In genomic region chr9:109046346-109046745, GRCh38 we compare ENCODE assay signal across 18 cellular contexts. TPM values are rescaled to one million over a fixed set of nuclear protein-coding genes. Genes with fewer than 3 reads are reported as not detected.
DNase-seq lines count a peak whose midpoint lies in the region; ATAC-seq and TF ChIP-seq lines count a peak whose summit lies in the region.
"Had no signal": no experiment of that assay in that cellular context is flagged by ENCODE, and none has a peak within 500 bp of the region (broad histone marks: within the 10 kb centered on the region; RNA-seq: fewer than 3 reads in every experiment).

No MANE protein-coding gene starts in this region.

- no peak overlapping the region for H3K27ac ChIP-seq in heart right ventricle

- H3K27ac Mint-ChIP-seq in activated T-cell treated with anti-CD3 and anti-CD28 coated beads, Interleukin-2, amount 50 U/mL, for 24 hours: peak overlapping the region; percentile 69
- peak overlapping the region; percentile 28 for H3K27ac Mint-ChIP-seq in activated naive CD8-positive, alpha-beta T cell
- H3K27ac Mint-ChIP-seq in activated naive CD8-positive, alpha-beta T cell treated with anti-CD3 and anti-CD28 coated beads, Interleukin-2, amount 50 U/mL, for 24 hours: no peak overlapping the region
- no peak overlapping the region for H3K27ac Mint-ChIP-seq in activated T-helper 17 cell treated with anti-CD3 and anti-CD28 coated beads, Interleukin-2, amount 50 U/mL, for 72 hours
- H3K27ac Mint-ChIP-seq: H9 had no signal

- H3K4me1 Mint-ChIP-seq in activated T-cell treated with anti-CD3 and anti-CD28 coated beads, Interleukin-2, amount 50 U/mL, for 24 hours (ENCODE audit: low read depth): peaks cover 15% of the 10 kb centered on the region
- H3K4me1 Mint-ChIP-seq in activated naive CD8-positive, alpha-beta T cell (ENCODE audit: low read depth): peaks cover 13% of the 10 kb centered on the region
- H3K4me1 Mint-ChIP-seq in activated naive CD8-positive, alpha-beta T cell treated with anti-CD3 and anti-CD28 coated beads, Interleukin-2, amount 50 U/mL, for 24 hours: peaks cover 2% of the 10 kb centered on the region
- no peaks in the 10 kb centered on the region for H3K4me1 Mint-ChIP-seq in activated T-helper 17 cell treated with anti-CD3 and anti-CD28 coated beads, Interleukin-2, amount 50 U/mL, for 72 hours
- H3K4me1 Mint-ChIP-seq: H9 had no signal

- H3K9me3 ChIP-seq in heart right ventricle: peaks cover 0 to 12% (median 0%) of the 10 kb centered on the region in 11 donors
- H3K9me3 ChIP-seq: BE2C had no signal

- H3K4me3 ChIP-seq in heart right ventricle: no peak overlapping the region

- no peak overlapping the region for H3K4me3 Mint-ChIP-seq in activated T-cell treated with anti-CD3 and anti-CD28 coated beads, Interleukin-2, amount 50 U/mL, for 24 hours
- H3K4me3 Mint-ChIP-seq in activated naive CD8-positive, alpha-beta T cell: no peak overlapping the region
- no peak overlapping the region for H3K4me3 Mint-ChIP-seq in activated naive CD8-positive, alpha-beta T cell treated with anti-CD3 and anti-CD28 coated beads, Interleukin-2, amount 50 U/mL, for 24 hours
- no peak overlapping the region for H3K4me3 Mint-ChIP-seq in activated T-helper 17 cell treated with anti-CD3 and anti-CD28 coated beads, Interleukin-2, amount 50 U/mL, for 72 hours
- H3K4me3 Mint-ChIP-seq: CD4-positive, CD25-positive, alpha-beta regulatory T cell; CD8-positive, alpha-beta memory T cell; H9 had no signal

- H3K9me3 Mint-ChIP-seq in activated T-cell treated with anti-CD3 and anti-CD28 coated beads, Interleukin-2, amount 50 U/mL, for 24 hours: peaks cover 5% of the 10 kb centered on the region
- H3K9me3 Mint-ChIP-seq in activated naive CD8-positive, alpha-beta T cell (ENCODE audit: low read depth): peaks cover 6% of the 10 kb centered on the region
- H3K9me3 Mint-ChIP-seq in activated naive CD8-positive, alpha-beta T cell treated with anti-CD3 and anti-CD28 coated beads, Interleukin-2, amount 50 U/mL, for 24 hours: peaks cover 11% of the 10 kb centered on the region
- H3K9me3 Mint-ChIP-seq in activated T-helper 17 cell treated with anti-CD3 and anti-CD28 coated beads, Interleukin-2, amount 50 U/mL, for 72 hours: peaks cover 4% of the 10 kb centered on the region
- H3K9me3 Mint-ChIP-seq: H9 had no signal

- no peaks in the 10 kb centered on the region for H3K27me3 Mint-ChIP-seq in activated T-cell treated with anti-CD3 and anti-CD28 coated beads, Interleukin-2, amount 50 U/mL, for 24 hours
- no peaks in the 10 kb centered on the region for H3K27me3 Mint-ChIP-seq in activated naive CD8-positive, alpha-beta T cell
- no peaks in the 10 kb centered on the region for H3K27me3 Mint-ChIP-seq in activated naive CD8-positive, alpha-beta T cell treated with anti-CD3 and anti-CD28 coated beads, Interleukin-2, amount 50 U/mL, for 24 hours
- H3K27me3 Mint-ChIP-seq in activated T-helper 17 cell treated with anti-CD3 and anti-CD28 coated beads, Interleukin-2, amount 50 U/mL, for 72 hours: no peaks in the 10 kb centered on the region
- H3K27me3 Mint-ChIP-seq: CD4-positive, CD25-positive, alpha-beta regulatory T cell; CD8-positive, alpha-beta memory T cell had no signal

- no peak for TF ChIP-seq CTCF in heart right ventricle (IDR thresholded peaks at IDR 0.05)

- no peak for ATAC-seq in activated naive CD8-positive, alpha-beta T cell treated with anti-CD3 and anti-CD28 coated beads, Interleukin-2, amount 50 U/mL, for 24 hours
- ATAC-seq in activated T-helper 17 cell treated with anti-CD3 and anti-CD28 coated beads, Interleukin-2, amount 50 U/mL, for 72 hours (replicated peaks): peak; percentile 31
- ATAC-seq in heart right ventricle: no peak
- ATAC-seq: HepG2 had no signal

- H3K36me3 ChIP-seq in heart right ventricle: peaks cover 0 to 94% (median 47%) of the 10 kb centered on the region in 9 donors

- 82 to 88% methylated on average over 1 of the region's 1 CpG for WGBS in heart right ventricle, 2 donors

- H3K4me1 ChIP-seq in heart right ventricle: peaks cover 0 to 1% (median 0%) of the 10 kb centered on the region in 9 donors
- H3K4me1 ChIP-seq: BE2C had no signal

- no peak for DNase-seq in activated T-cell treated with anti-CD3 and anti-CD28 coated beads, Interleukin-2, amount 50 U/mL, for 24 hours
- no peak for DNase-seq in activated T-cell treated with anti-CD3 and anti-CD28 coated beads for 4 hours
- DNase-seq in activated naive CD8-positive, alpha-beta T cell treated with anti-CD3 and anti-CD28 coated beads, Interleukin-2, amount 50 U/mL, for 24 hours: no peak
- no peak for DNase-seq in heart right ventricle
- DNase-seq in NCI-H526 treated with DMSO at 0.1 percent for 48 hours (lab: John Stamatoyannopoulos, UW): no peak
- DNase-seq: ACHN; BE2C; C1 segment of cervical spinal cord; CD8-positive, alpha-beta memory T cell; COR-L47; DMS 273 treated with DMSO at 0.1 percent for 48 hours; DMS53; DND-41; H9 had no signal

- peaks cover 91% of the 10 kb centered on the region for H3K36me3 Mint-ChIP-seq in activated T-cell treated with anti-CD3 and anti-CD28 coated beads, Interleukin-2, amount 50 U/mL, for 24 hours (ENCODE audit: low read depth)
- peaks cover 38% of the 10 kb centered on the region for H3K36me3 Mint-ChIP-seq in activated naive CD8-positive, alpha-beta T cell
- peaks cover 72% of the 10 kb centered on the region for H3K36me3 Mint-ChIP-seq in activated naive CD8-positive, alpha-beta T cell treated with anti-CD3 and anti-CD28 coated beads, Interleukin-2, amount 50 U/mL, for 24 hours (ENCODE audit: low read depth)
- H3K36me3 Mint-ChIP-seq in activated T-helper 17 cell treated with anti-CD3 and anti-CD28 coated beads, Interleukin-2, amount 50 U/mL, for 72 hours (ENCODE audit: low read depth): peaks cover 86% of the 10 kb centered on the region

- H3K27me3 ChIP-seq in heart right ventricle: no peaks in the 10 kb centered on the region
- H3K27me3 ChIP-seq: BE2C had no signal

- intact Hi-C loops in heart right ventricle (cut with DNase I): loop anchor here in 1 of 10 donors (10.0 kb wide), 1 partner anchor 122 kb away; no protein-coding TSS in a partner anchor

RNA-seq across cellular contexts. Expression of gene CTNNAL1, which starts 33.0 kb away (rescaled TPM):
- total RNA-seq in activated T-helper 17 cell treated with anti-CD3 and anti-CD28 coated beads, Interleukin-2, amount 50 U/mL, for 72 hours: 10 to 100 TPM; 24.4 to 25.7 TPM
- 10 to 100 TPM; 48.5 to 75.4 (median 63.2) TPM for total RNA-seq in heart right ventricle
- polyA plus RNA-seq in heart right ventricle: 100 to 1,000 TPM in 1 of 2 donors, 10 to 100 TPM in 1; 42.7 to 115 TPM

Comparison
In these comparisons a context has a peak if more than half of its experiments do, and no peak if none do; other contexts are left out.
1. H3K27ac Mint-ChIP-seq: peak in activated T-cell treated with anti-CD3 and anti-CD28 coated beads, Interleukin-2, amount 50 U/mL, for 24 hours (single experiment) and activated naive CD8-positive, alpha-beta T cell (single experiment); none in activated naive CD8-positive, alpha-beta T cell treated with anti-CD3 and anti-CD28 coated beads, Interleukin-2, amount 50 U/mL, for 24 hours (single experiment) and activated T-helper 17 cell treated with anti-CD3 and anti-CD28 coated beads, Interleukin-2, amount 50 U/mL, for 72 hours (single experiment).